ENCODE assay signal across 25 cellular contexts in genomic region chr12:103811791-103812190, GRCh38.
"Had no signal": no experiment of that assay in that cellular context is flagged by ENCODE, and none has a peak within 500 bp of the region (broad histone marks: within the 10 kb centered on the region; RNA-seq: fewer than 3 reads in every experiment).

No MANE protein-coding gene starts in this region.

- H3K36me3 ChIP-seq: colonic mucosa, gastrocnemius medialis, heart right ventricle, left lung, lower lobe of right lung had no signal

- H3K9me3 ChIP-seq: colonic mucosa, esophagus squamous epithelium, gastrocnemius medialis, heart right ventricle, left lung, lower lobe of right lung, mucosa of descending colon had no signal

- H3K27ac ChIP-seq: colonic mucosa, epithelial cell of prostate, esophagus squamous epithelium, gastrocnemius medialis, heart right ventricle, left lung, lower lobe of right lung had no signal

- H3K4me1 ChIP-seq: colonic mucosa had no signal

- H3K4me3 ChIP-seq: colonic mucosa, esophagus squamous epithelium, gastrocnemius medialis, heart right ventricle, left lung, lower lobe of right lung, mucosa of descending colon had no signal

- ATAC-seq: effector memory CD8-positive, alpha-beta T cell; esophagus mucosa; gastrocnemius medialis; heart right ventricle; left cardiac atrium; left lung; left ventricle myocardium superior; lower lobe of right lung; mucosa of descending colon had no signal

- FAIRE-seq: endometrium, islet of Langerhans, keratinocyte had no signal

- DNase-seq: colonic mucosa; cortex of kidney; effector CD8-positive, alpha-beta T cell; effector memory CD8-positive, alpha-beta T cell; endodermal cell; erythroblast; esophagus squamous epithelium; foreskin fibroblast; foreskin melanocyte; gastrocnemius medialis; glutamatergic neuron; head of caudate nucleus; heart right ventricle; hippocampal formation; left cardiac atrium; left lung; left ventricle myocardium superior; lower lobe of right lung; mesenchymal stem cell; mucosa of descending colon had no signal

- H3K27me3 ChIP-seq: colonic mucosa, esophagus squamous epithelium, gastrocnemius medialis, heart right ventricle, left lung had no signal
